In the genomic region with DNA sequence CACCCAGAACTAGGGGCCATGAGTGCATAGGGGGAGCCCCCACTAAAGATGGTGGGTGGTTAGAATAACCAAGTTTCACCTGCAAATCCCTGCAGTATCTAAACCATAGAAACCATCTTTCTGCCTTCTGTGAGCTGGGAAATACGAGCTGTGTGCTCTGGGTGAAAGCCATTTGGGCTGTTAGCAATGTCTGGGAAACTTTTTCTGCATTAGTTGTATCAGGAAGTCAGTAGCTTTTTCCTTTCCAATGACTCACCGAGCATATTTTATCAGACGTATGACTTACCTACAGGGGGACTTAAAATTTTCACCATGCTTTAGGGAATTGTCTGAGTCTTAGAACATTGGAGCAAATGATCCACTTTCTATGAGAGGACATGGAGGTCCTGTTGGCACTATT, we compare ENCODE assay signal across 22 cellular contexts.
"Had no signal": no experiment of that assay in that cellular context is flagged by ENCODE, and none has a peak within 500 bp of the region (broad histone marks: within the 10 kb centered on the region; RNA-seq: fewer than 3 reads in every experiment).

No MANE protein-coding gene starts in this region.

- H3K36me3 Mint-ChIP-seq: naive thymus-derived CD4-positive, alpha-beta T cell; stimulated activated naive B cell treated with anti-CD40 and anti-IgM and Interleukin-4, amounts not matched to agents 10 μg/mL and 1 μg/mL and 100 μg/mL, for 72 hours had no signal

- H3K27me3 ChIP-seq: colonic mucosa, dorsolateral prefrontal cortex, hepatocyte, right lobe of liver, testis, tibial nerve had no signal

- H3K9ac ChIP-seq: parathyroid adenoma had no signal

- H3K27me3 Mint-ChIP-seq: stimulated activated naive CD8-positive, alpha-beta T cell treated with anti-CD3 and anti-CD28 coated beads, Interleukin-15, amount 100 ng/mL, for 72 hours had no signal

- H3K4me1 Mint-ChIP-seq: naive thymus-derived CD4-positive, alpha-beta T cell; nephron progenitor cell; stimulated activated naive B cell treated with anti-CD40 and anti-IgM and Interleukin-4, amounts not matched to agents 10 μg/mL and 1 μg/mL and 100 μg/mL, for 72 hours; stimulated activated naive CD8-positive, alpha-beta T cell treated with anti-CD3 and anti-CD28 coated beads, Interleukin-15, amount 100 ng/mL, for 72 hours had no signal

- H3K4me3 Mint-ChIP-seq: naive thymus-derived CD4-positive, alpha-beta T cell; nephron progenitor cell; stimulated activated naive B cell treated with anti-CD40 and anti-IgM and Interleukin-4, amounts not matched to agents 10 μg/mL and 1 μg/mL and 100 μg/mL, for 72 hours; stimulated activated naive CD8-positive, alpha-beta T cell treated with anti-CD3 and anti-CD28 coated beads, Interleukin-15, amount 100 ng/mL, for 72 hours had no signal

- H3K36me3 ChIP-seq: colonic mucosa, prostate gland, right lobe of liver, tibial nerve had no signal

- H3K27ac ChIP-seq: colonic mucosa, hepatocyte, parathyroid adenoma, prostate gland, right lobe of liver, testis, tibial nerve had no signal

- H3K79me2 ChIP-seq: hepatocyte, parathyroid adenoma had no signal

- H2AFZ ChIP-seq: hepatocyte, parathyroid adenoma had no signal

- FAIRE-seq: kidney, urothelium cell line had no signal

- H3K4me1 ChIP-seq: colonic mucosa, parathyroid adenoma, prostate gland, right lobe of liver, testis, tibial nerve had no signal

- H3K4me2 ChIP-seq: hepatocyte had no signal

- DNase-seq: colonic mucosa; dorsolateral prefrontal cortex; effector CD8-positive, alpha-beta T cell; foreskin fibroblast; head of caudate nucleus; kidney; mammary epithelial cell; naive thymus-derived CD4-positive, alpha-beta T cell; nephron progenitor cell; retina; right lobe of liver; stimulated activated CD4-positive, alpha-beta T cell treated with anti-CD3 and anti-CD28 coated beads, Interleukin-15, amount 100 ng/mL, for 24 hours; stimulated activated CD4-positive, alpha-beta T cell treated with anti-CD3 and anti-CD28 coated beads, Interleukin-1b, Interleukin-23, amount 100 ng/mL, for 48 hours; stimulated activated CD4-positive, alpha-beta T cell treated with anti-CD3 and anti-CD28 coated beads, Interleukin-4, amount 100 ng/mL, for 24 hours; stimulated activated naive B cell treated with anti-CD40 and anti-IgM and Interleukin-4, amounts not matched to agents 10 μg/mL and 1 μg/mL and 100 μg/mL, for 72 hours; stimulated activated naive CD8-positive, alpha-beta T cell treated with anti-CD3 and anti-CD28 coated beads, Interleukin-15, amount 100 ng/mL, for 72 hours; testis had no signal

- H3K27ac Mint-ChIP-seq: naive thymus-derived CD4-positive, alpha-beta T cell; nephron progenitor cell; stimulated activated naive B cell treated with anti-CD40 and anti-IgM and Interleukin-4, amounts not matched to agents 10 μg/mL and 1 μg/mL and 100 μg/mL, for 72 hours; stimulated activated naive CD8-positive, alpha-beta T cell treated with anti-CD3 and anti-CD28 coated beads, Interleukin-15, amount 100 ng/mL, for 72 hours had no signal

- H3K4me3 ChIP-seq: colonic mucosa, dorsolateral prefrontal cortex, hepatocyte, prostate gland, right lobe of liver, testis, tibial nerve had no signal

- H3K9me3 ChIP-seq: colonic mucosa, prostate gland, right lobe of liver, testis, tibial nerve had no signal

- H3K9me3 Mint-ChIP-seq: nephron progenitor cell; stimulated activated naive B cell treated with anti-CD40 and anti-IgM and Interleukin-4, amounts not matched to agents 10 μg/mL and 1 μg/mL and 100 μg/mL, for 72 hours; stimulated activated naive CD8-positive, alpha-beta T cell treated with anti-CD3 and anti-CD28 coated beads, Interleukin-15, amount 100 ng/mL, for 72 hours had no signal
